Comparison of ENCODE assay signal across 28 cellular contexts in genomic region chr11:122340607-122341006, GRCh38.
"Had no signal": no experiment of that assay in that cellular context is flagged by ENCODE, and none has a peak within 500 bp of the region (broad histone marks: within the 10 kb centered on the region; RNA-seq: fewer than 3 reads in every experiment).

No MANE protein-coding gene starts in this region.

- H3K4me1 Mint-ChIP-seq: activated B cell treated with CpG ODN at 0.5 μM for 24 hours; activated CD4-positive, alpha-beta T cell treated with anti-CD3 and anti-CD28 coated beads for 36 hours; immature natural killer cell; stimulated activated effector memory CD8-positive, alpha-beta T cell treated with anti-CD3 and anti-CD28 coated beads, Interleukin-12 subunit alpha, Interleukin-12 subunit beta, amount 100 ng/mL, for 72 hours; T-helper 17 cell had no signal

- H3K4me3 Mint-ChIP-seq: activated B cell treated with CpG ODN at 0.5 μM for 24 hours; activated CD4-positive, alpha-beta T cell treated with anti-CD3 and anti-CD28 coated beads for 36 hours; activated naive CD8-positive, alpha-beta T cell; activated T-cell treated with anti-CD3 and anti-CD28 coated beads, Interleukin-2, amount 50 U/mL, for 4 hours; dendritic cell treated with granulocyte-macrophage colony-stimulating factor and Interleukin-4, amounts not matched to agents 40 ng/mL and 50 ng/mL, for 4 days; immature natural killer cell; natural killer cell treated with Interleukin-12 subunit alpha and Interleukin-12 subunit beta and Interleukin-15 and Interleukin-18, amount 100 ng/mL, for 72 hours; stimulated activated effector memory CD8-positive, alpha-beta T cell treated with anti-CD3 and anti-CD28 coated beads, Interleukin-12 subunit alpha, Interleukin-12 subunit beta, amount 100 ng/mL, for 72 hours; T-helper 17 cell; type B pancreatic cell had no signal

- ATAC-seq: activated CD4-positive, alpha-beta T cell treated with anti-CD3 and anti-CD28 coated beads for 36 hours; activated T-cell treated with anti-CD3 and anti-CD28 coated beads, Interleukin-2, amount 50 U/mL, for 4 hours; foreskin keratinocyte; right lobe of liver; stimulated activated effector memory CD8-positive, alpha-beta T cell treated with anti-CD3 and anti-CD28 coated beads, Interleukin-12 subunit alpha, Interleukin-12 subunit beta, amount 100 ng/mL, for 72 hours; T-helper 17 cell had no signal

- H3K36me3 ChIP-seq: adrenal gland, neutrophil, ovary, prostate gland, right lobe of liver, stomach, suprapubic skin had no signal

- H3K4me1 ChIP-seq: prostate gland, right lobe of liver, stomach had no signal

- H3K27ac Mint-ChIP-seq: activated B cell treated with CpG ODN at 0.5 μM for 24 hours; activated CD4-positive, alpha-beta T cell treated with anti-CD3 and anti-CD28 coated beads for 36 hours; activated naive CD8-positive, alpha-beta T cell; activated T-helper 2 cell treated with anti-CD3 and anti-CD28 coated beads, Interferon-gamma antibody, Interleukin-2, Interleukin-4, amounts not matched to agents 10 μg/mL and 5 μg/mL and 100 μg/mL, durations not matched to agents 14 hours and 24 hours and 36 hours; dendritic cell treated with granulocyte-macrophage colony-stimulating factor and Interleukin-4, amounts not matched to agents 40 ng/mL and 50 ng/mL, for 4 days; immature natural killer cell; natural killer cell treated with Interleukin-12 subunit alpha and Interleukin-12 subunit beta and Interleukin-15 and Interleukin-18, amount 100 ng/mL, for 72 hours; stimulated activated effector memory CD8-positive, alpha-beta T cell treated with anti-CD3 and anti-CD28 coated beads, Interleukin-12 subunit alpha, Interleukin-12 subunit beta, amount 100 ng/mL, for 72 hours; T-helper 17 cell; type B pancreatic cell had no signal

- H3K27me3 ChIP-seq: adrenal gland, foreskin keratinocyte, neutrophil, ovary, right lobe of liver, stomach, suprapubic skin had no signal

- H3K4me3 ChIP-seq: adrenal gland, ovary, prostate gland, right lobe of liver, stomach, suprapubic skin had no signal

- H3K9me3 ChIP-seq: adrenal gland, neutrophil, ovary, prostate gland, right lobe of liver, stomach, suprapubic skin had no signal

- DNase-seq: activated B cell treated with CpG ODN at 0.5 μM for 24 hours; activated CD4-positive, alpha-beta T cell treated with anti-CD3 and anti-CD28 coated beads for 36 hours; activated CD4-positive, alpha-beta T cell treated with anti-CD3 and anti-CD28 coated beads, Interleukin-2, amount 50 U/mL, for 4 hours; activated CD8-positive, alpha-beta memory T cell treated with anti-CD3 and anti-CD28 coated beads for 24 hours; activated CD8-positive, alpha-beta memory T cell treated with anti-CD3 and anti-CD28 coated beads, Interleukin-2, amount 50 U/mL, for 4 hours; activated naive CD4-positive, alpha-beta T cell; activated T-cell treated with anti-CD3 and anti-CD28 coated beads, Interleukin-2, amount 50 U/mL, for 4 hours; adrenal gland; cerebellar nuclear complex; effector CD4-positive, alpha-beta T cell; foreskin keratinocyte; immature natural killer cell; ovary; right lobe of liver; small intestine; stimulated activated CD4-positive, alpha-beta T cell treated with anti-CD3 and anti-CD28 coated beads, Interleukin-2, amount 100 ng/mL, for 24 hours; stomach; SW 1271; T-helper 17 cell had no signal

- H3K36me3 Mint-ChIP-seq: activated naive CD8-positive, alpha-beta T cell; immature natural killer cell; natural killer cell treated with Interleukin-12 subunit alpha and Interleukin-12 subunit beta and Interleukin-15 and Interleukin-18, amount 100 ng/mL, for 72 hours; stimulated activated effector memory CD8-positive, alpha-beta T cell treated with anti-CD3 and anti-CD28 coated beads, Interleukin-12 subunit alpha, Interleukin-12 subunit beta, amount 100 ng/mL, for 72 hours; type B pancreatic cell had no signal

- H3K27me3 Mint-ChIP-seq: activated B cell treated with CpG ODN at 0.5 μM for 24 hours; dendritic cell treated with granulocyte-macrophage colony-stimulating factor and Interleukin-4, amounts not matched to agents 40 ng/mL and 50 ng/mL, for 4 days; T-helper 17 cell; type B pancreatic cell had no signal

- H3K27ac ChIP-seq: adrenal gland, foreskin keratinocyte, neutrophil, ovary, right lobe of liver, stomach, suprapubic skin had no signal

- H3K9me3 Mint-ChIP-seq: activated T-helper 2 cell treated with anti-CD3 and anti-CD28 coated beads, Interferon-gamma antibody, Interleukin-2, Interleukin-4, amounts not matched to agents 10 μg/mL and 5 μg/mL and 100 μg/mL, durations not matched to agents 14 hours and 24 hours and 36 hours; immature natural killer cell; natural killer cell treated with Interleukin-12 subunit alpha and Interleukin-12 subunit beta and Interleukin-15 and Interleukin-18, amount 100 ng/mL, for 72 hours had no signal
